ENCODE assay signal across 1 cellular context in genomic region chr10:128927821-128928220, GRCh38.
TF ChIP-seq lines count a peak whose summit lies in the region.

No MANE protein-coding gene starts in this region.

TF ChIP-seq in H1, 55 proteins besides CTCF, POLR2A, EP300 and RAD21:
- TF ChIP-seq GTF2F1 (IDR thresholded peaks at IDR 0.05; ENCODE audit: borderline replicate concordance, low read depth, low read length) (no peak), SP4 (IDR thresholded peaks at IDR 0.05; ENCODE audit: low read length) (no peak), CTBP2 (IDR thresholded peaks at IDR 0.05; ENCODE audit: borderline replicate concordance, insufficient read depth, insufficient read length, low read length) (no peak), JUN (IDR thresholded peaks at IDR 0.05; ENCODE audit: low read depth, low read length) (no peak), KDM5A (IDR thresholded peaks at IDR 0.05; ENCODE audit: low read length) (no peak), RFX5 (IDR thresholded peaks at IDR 0.05; ENCODE audit: borderline replicate concordance, low read depth, low read length) (no peak), USF2 (IDR thresholded peaks at IDR 0.05; ENCODE audit: low read length) (no peak), SIX5 (IDR thresholded peaks at IDR 0.05; ENCODE audit: low read depth, low read length) (no peak), CBX8 (IDR thresholded peaks at IDR 0.05; ENCODE audit: borderline replicate concordance, low read depth, low read length) (no peak)
